In genomic region chr10:91162050-91162494, GRCh38 we compare ENCODE assay signal across 8 cellular contexts. TPM values are rescaled to one million over a fixed set of nuclear protein-coding genes. Genes with fewer than 3 reads are reported as not detected.
DNase-seq lines count a peak whose midpoint lies in the region; ATAC-seq and TF ChIP-seq lines count a peak whose summit lies in the region.

No MANE protein-coding gene starts in this region.

- peak in 3 of 10 experiments; percentile 6 to 10 (median 7) for DNase-seq in CD4-positive, alpha-beta T cell
- peak; percentile 15 for DNase-seq in activated naive CD8-positive, alpha-beta T cell treated with anti-CD3 and anti-CD28 coated beads for 36 hours
- DNase-seq in spleen: no peak

- H3K36me3 ChIP-seq in spleen: no peaks in the 10 kb centered on the region

- H3K9me3 ChIP-seq in CD4-positive, alpha-beta T cell (ENCODE audit: control insufficient read depth, low read length): no peaks in the 10 kb centered on the region
- H3K9me3 ChIP-seq in spleen: no peaks in the 10 kb centered on the region

- H3K9me3 Mint-ChIP-seq in CD4-positive, alpha-beta T cell: no peaks in the 10 kb centered on the region
- peaks cover 0 to 2% (median 0%) of the 10 kb centered on the region in 3 donors for H3K9me3 Mint-ChIP-seq in IgD-negative memory B cell
- H3K9me3 Mint-ChIP-seq in activated naive CD8-positive, alpha-beta T cell treated with anti-CD3 and anti-CD28 coated beads for 36 hours: no peaks in the 10 kb centered on the region

- intact Hi-C loops in CD4-positive, alpha-beta T cell (cut with DNase I, micrococcal nuclease): loop anchor here (2.0 to 10.0 kb wide), 7 partner anchors 39 to 1685 kb away; partner anchors contain the start of genes BTAF1 (in 1 of the 2), EXOC6 (in 1 of the 2), HECTD2 (in 1 of the 2) and PCGF5 (in 1 of the 2)
- intact Hi-C loops in spleen (cut with DNase I; ENCODE audit: low total_unique reads): loop anchor here (10.0 kb wide), 1 partner anchor 63 kb away; the partner anchor contains the start of gene PCGF5

- H3K4me3 ChIP-seq in iPS-11a (ENCODE audit: low read depth, low read length) (peak overlapping the region; percentile 18), spleen (peak overlapping the region; percentile 61 to 84 (median 78))

- WGBS in spleen, 5 donors: 8 to 11% (median 9%) methylated on average over 13 of the region's 13 CpGs

- H3K4me1 ChIP-seq in spleen: peaks cover 4 to 46% (median 33%) of the 10 kb centered on the region in 6 donors

- H3K27me3 Mint-ChIP-seq in CD4-positive, alpha-beta T cell: no peaks in the 10 kb centered on the region
- no peaks in the 10 kb centered on the region for H3K27me3 Mint-ChIP-seq in IgD-negative memory B cell
- H3K27me3 Mint-ChIP-seq in activated naive CD8-positive, alpha-beta T cell treated with anti-CD3 and anti-CD28 coated beads for 36 hours: no peaks in the 10 kb centered on the region

- TF ChIP-seq POLR2A in spleen (IDR thresholded peaks at IDR 0.05): no peak

- no peak for ATAC-seq in CD4-positive, alpha-beta T cell (ENCODE audit: poor library complexity)
- no peak for ATAC-seq in HG02642 (IDR thresholded peaks at IDR 0.05; ENCODE audit: poor library complexity, unreplicated experiment)
- ATAC-seq in HG02610 (IDR thresholded peaks at IDR 0.05; ENCODE audit: unreplicated experiment): no peak
- no peak for ATAC-seq in HG02885 (IDR thresholded peaks at IDR 0.05; ENCODE audit: poor library complexity, unreplicated experiment)

- H3K36me3 Mint-ChIP-seq in CD4-positive, alpha-beta T cell (ENCODE audit: low read depth): peaks cover 18% of the 10 kb centered on the region
- no peaks in the 10 kb centered on the region for H3K36me3 Mint-ChIP-seq in IgD-negative memory B cell
- peaks cover 3% of the 10 kb centered on the region for H3K36me3 Mint-ChIP-seq in activated naive CD8-positive, alpha-beta T cell treated with anti-CD3 and anti-CD28 coated beads for 36 hours

- peaks cover 43% of the 10 kb centered on the region for H3K4me1 Mint-ChIP-seq in CD4-positive, alpha-beta T cell (ENCODE audit: low read depth)
- H3K4me1 Mint-ChIP-seq in IgD-negative memory B cell: peaks cover 26 to 40% (median 39%) of the 10 kb centered on the region in 3 donors
- H3K4me1 Mint-ChIP-seq in activated naive CD8-positive, alpha-beta T cell treated with anti-CD3 and anti-CD28 coated beads for 36 hours: peaks cover 36% of the 10 kb centered on the region

- H3K27ac ChIP-seq in CD4-positive, alpha-beta T cell (ENCODE audit: low read depth, low read length): peak overlapping the region; percentile 57
- H3K27ac ChIP-seq in spleen: peak overlapping the region; percentile 91 to 98 (median 96)

- H3K4me3 Mint-ChIP-seq in CD4-positive, alpha-beta T cell: peak overlapping the region; percentile 94
- peak overlapping the region; percentile 82 to 95 (median 90) for H3K4me3 Mint-ChIP-seq in IgD-negative memory B cell
- H3K4me3 Mint-ChIP-seq in activated naive CD8-positive, alpha-beta T cell treated with anti-CD3 and anti-CD28 coated beads for 36 hours: peak overlapping the region; percentile 81

- peak overlapping the region; percentile 89 for H3K27ac Mint-ChIP-seq in CD4-positive, alpha-beta T cell
- peak overlapping the region; percentile 74 to 95 (median 90) for H3K27ac Mint-ChIP-seq in IgD-negative memory B cell
- H3K27ac Mint-ChIP-seq in activated naive CD8-positive, alpha-beta T cell treated with anti-CD3 and anti-CD28 coated beads for 36 hours: peak overlapping the region; percentile 87

- CTCF ChIA-PET in CD4-positive, alpha-beta T cell (lab: Charles Lee): interaction anchor here (1.5 to 2.6 kb wide), 2 partner anchors 59 to 89 kb away, joined by 4 to 16 read pairs; partner anchors contain the start of gene PCGF5

- POLR2A ChIA-PET in CD4-positive, alpha-beta T cell (lab: Charles Lee): interaction anchor here (0.6 to 4.5 kb wide), 26 partner anchors 10 to 1748 kb away, joined by 3 to 63 read pairs (median 4); partner anchors contain the start of genes BTAF1, EXOC6, FGFBP3 and IFIT5

- no peak for TF ChIP-seq CTCF in CD4-positive, alpha-beta T cell (IDR thresholded peaks at IDR 0.05)
- TF ChIP-seq CTCF in spleen (IDR thresholded peaks at IDR 0.05 in 8 of 11, conservative IDR thresholded peaks at IDR 0.05 in 3 of 11): no peak

- H3K27me3 ChIP-seq in CD4-positive, alpha-beta T cell (ENCODE audit: control insufficient read depth, insufficient read depth, low read length): no peaks in the 10 kb centered on the region
- peaks cover 0 to 8% (median 0%) of the 10 kb centered on the region in 7 donors for H3K27me3 ChIP-seq in spleen (replicated peaks in 1 of 7)

RNA-seq across cellular contexts. Expression of gene PCGF5, which starts 58.4 kb away (rescaled TPM):
- total RNA-seq in CD4-positive, alpha-beta T cell: 10 to 100 TPM; 57.7 to 58.4 TPM
- polyA plus RNA-seq in IgD-negative memory B cell: 81.7 TPM
- 10 to 100 TPM; 41.2 to 44.1 TPM for total RNA-seq in activated naive CD8-positive, alpha-beta T cell treated with anti-CD3 and anti-CD28 coated beads for 36 hours
- total RNA-seq in spleen: 10 to 100 TPM; 48.6 to 68.5 (median 51.6) TPM
- 10 to 100 TPM; 20.4 to 28.8 (median 27.5) TPM for polyA plus RNA-seq in spleen
